ENCODE assay signal across 27 cellular contexts in the genomic region with DNA sequence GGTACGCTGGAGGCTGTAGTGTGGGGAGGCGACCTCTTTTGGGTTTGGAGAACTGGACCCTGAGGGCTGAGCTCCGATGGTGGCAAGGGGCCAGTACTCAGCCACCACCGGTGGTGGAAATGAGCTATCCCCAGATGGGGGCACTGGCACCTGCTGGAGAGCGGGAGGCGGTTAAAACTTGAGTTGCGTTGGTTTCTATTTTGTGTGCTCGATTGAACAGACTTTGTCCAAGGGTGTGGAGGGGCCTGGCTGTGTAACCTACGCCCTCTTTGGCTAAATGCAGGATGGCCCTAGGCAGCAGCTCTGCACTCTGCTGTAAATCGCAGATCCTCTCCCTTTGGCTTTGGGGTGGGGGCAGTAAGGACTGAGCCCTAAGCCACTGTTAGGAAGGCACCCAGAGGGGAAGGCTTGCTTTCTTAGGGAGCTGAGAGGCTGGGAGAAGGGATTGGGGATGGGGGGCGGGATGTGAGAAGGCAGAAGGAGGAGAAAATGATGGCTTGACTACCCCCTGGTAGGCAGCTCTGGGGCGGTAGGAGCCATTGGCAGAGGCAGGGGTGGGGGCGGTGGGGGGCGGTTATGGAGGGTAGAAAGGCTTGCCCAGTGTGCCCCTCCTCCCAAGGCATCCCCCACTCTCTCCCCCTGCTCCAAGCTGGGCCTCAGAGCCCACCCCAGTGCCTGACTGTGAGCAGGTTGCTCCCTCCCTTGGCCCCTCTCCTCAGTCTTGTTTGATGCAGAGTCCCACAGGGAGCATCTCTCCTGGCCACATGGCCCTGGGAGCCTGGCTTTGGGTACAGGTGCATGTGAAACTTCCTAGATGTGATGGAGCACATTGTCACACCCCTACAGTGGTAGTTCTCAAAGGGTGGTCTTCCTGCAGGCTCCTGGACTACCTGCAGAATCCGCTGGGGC. TPM values are rescaled to one million over a fixed set of nuclear protein-coding genes. Genes with fewer than 3 reads are reported as not detected.
DNase-seq lines count a peak whose midpoint lies in the region; TF ChIP-seq lines count a peak whose summit lies in the region.
"Had no signal": no experiment of that assay in that cellular context is flagged by ENCODE, and none has a peak within 500 bp of the region (broad histone marks: within the 10 kb centered on the region; RNA-seq: fewer than 3 reads in every experiment).

No MANE protein-coding gene starts in this region.

- POLR2A ChIA-PET in activated CD4-positive, alpha-beta memory T cell treated with anti-CD3 and anti-CD28 coated beads, Interleukin-2, amount 10 ng/mL, durations not matched to agents 7 days and 5 days (lab: Charles Lee), result no interaction called here

- no peak overlapping the region for H3K27ac Mint-ChIP-seq in activated naive CD8-positive, alpha-beta T cell
- no peak overlapping the region for H3K27ac Mint-ChIP-seq in activated naive CD8-positive, alpha-beta T cell treated with anti-CD3 and anti-CD28 coated beads for 36 hours
- no peak overlapping the region for H3K27ac Mint-ChIP-seq in nephron progenitor cell
- no peak overlapping the region for H3K27ac Mint-ChIP-seq in activated CD4-positive, alpha-beta memory T cell treated with anti-CD3 and anti-CD28 coated beads, Interleukin-2, amount 10 ng/mL, durations not matched to agents 7 days and 5 days
- H3K27ac Mint-ChIP-seq: activated naive CD4-positive, alpha-beta T cell treated with anti-CD3 and anti-CD28 coated beads, Interleukin-2, amount 50 U/mL, for 24 hours; CD4-positive, CD25-positive, alpha-beta regulatory T cell; IgD-negative memory B cell; natural killer cell; stimulated activated naive B cell treated with anti-CD40 and anti-IgM and Interleukin-4, amounts not matched to agents 10 μg/mL and 1 μg/mL and 100 μg/mL, for 72 hours had no signal

- H3K4me3 Mint-ChIP-seq in activated naive CD8-positive, alpha-beta T cell, result peak overlapping the region; percentile 57
- H3K4me3 Mint-ChIP-seq in activated naive CD8-positive, alpha-beta T cell treated with anti-CD3 and anti-CD28 coated beads for 36 hours, result no peak overlapping the region
- H3K4me3 Mint-ChIP-seq in nephron progenitor cell, result peak overlapping the region; percentile 72
- no peak overlapping the region for H3K4me3 Mint-ChIP-seq in activated CD4-positive, alpha-beta memory T cell treated with anti-CD3 and anti-CD28 coated beads, Interleukin-2, amount 10 ng/mL, durations not matched to agents 7 days and 5 days
- H3K4me3 Mint-ChIP-seq: activated naive CD4-positive, alpha-beta T cell treated with anti-CD3 and anti-CD28 coated beads, Interleukin-2, amount 50 U/mL, for 24 hours; CD4-positive, CD25-positive, alpha-beta regulatory T cell; IgD-negative memory B cell; natural killer cell had no signal

- H3K9me3 ChIP-seq in ectodermal cell (ENCODE audit: control insufficient read depth, low read length), result no peaks in the 10 kb centered on the region
- H3K9me3 ChIP-seq in testis, result no peaks in the 10 kb centered on the region
- H3K9me3 ChIP-seq in MG63, result no peaks in the 10 kb centered on the region

- H3K9me3 Mint-ChIP-seq in activated naive CD8-positive, alpha-beta T cell (ENCODE audit: low read depth), result no peaks in the 10 kb centered on the region
- no peaks in the 10 kb centered on the region for H3K9me3 Mint-ChIP-seq in activated naive CD8-positive, alpha-beta T cell treated with anti-CD3 and anti-CD28 coated beads for 36 hours
- H3K9me3 Mint-ChIP-seq in nephron progenitor cell, result peaks cover 4% of the 10 kb centered on the region
- no peaks in the 10 kb centered on the region for H3K9me3 Mint-ChIP-seq in activated CD4-positive, alpha-beta memory T cell treated with anti-CD3 and anti-CD28 coated beads, Interleukin-2, amount 10 ng/mL, durations not matched to agents 7 days and 5 days
- H3K9me3 Mint-ChIP-seq: activated naive CD4-positive, alpha-beta T cell treated with anti-CD3 and anti-CD28 coated beads, Interleukin-2, amount 50 U/mL, for 24 hours; IgD-negative memory B cell; natural killer cell had no signal

- H3K4me1 ChIP-seq in ectodermal cell (ENCODE audit: control insufficient read depth, insufficient read depth, low read length) (peaks cover 12% of the 10 kb centered on the region), testis (peaks cover 19% of the 10 kb centered on the region)

- TF ChIP-seq CTCF in nephron progenitor cell (IDR thresholded peaks at IDR 0.05), result no peak
- TF ChIP-seq CTCF in testis (IDR thresholded peaks at IDR 0.05), result no peak

- TF ChIP-seq POLR2A in testis (IDR thresholded peaks at IDR 0.05), result no peak

- peaks cover 21% of the 10 kb centered on the region for H3K4me1 Mint-ChIP-seq in activated naive CD8-positive, alpha-beta T cell (ENCODE audit: low read depth)
- peaks cover 17% of the 10 kb centered on the region for H3K4me1 Mint-ChIP-seq in activated naive CD8-positive, alpha-beta T cell treated with anti-CD3 and anti-CD28 coated beads for 36 hours
- peaks cover 23% of the 10 kb centered on the region for H3K4me1 Mint-ChIP-seq in nephron progenitor cell
- peaks cover 20% of the 10 kb centered on the region for H3K4me1 Mint-ChIP-seq in activated CD4-positive, alpha-beta memory T cell treated with anti-CD3 and anti-CD28 coated beads, Interleukin-2, amount 10 ng/mL, durations not matched to agents 7 days and 5 days

- no peak for DNase-seq in activated naive CD8-positive, alpha-beta T cell treated with anti-CD3 and anti-CD28 coated beads for 36 hours
- DNase-seq in nephron progenitor cell (no peak), testis (no peak), MG63 (no peak), kidney glomerular epithelial cell (lab: John Stamatoyannopoulos, UW) (no peak)
- no peak for DNase-seq in activated CD4-positive, alpha-beta memory T cell treated with anti-CD3 and anti-CD28 coated beads, Interleukin-2, amount 10 ng/mL, durations not matched to agents 7 days and 5 days
- DNase-seq: ACHN; activated CD4-positive, alpha-beta T cell treated with anti-CD3 and anti-CD28 coated beads for 4 hours; activated CD8-positive, alpha-beta memory T cell treated with anti-CD3 and anti-CD28 coated beads, Interleukin-2, amount 50 U/mL, for 48 hours; CD4-positive, CD25-positive, alpha-beta regulatory T cell; dermis blood vessel endothelial cell; GOT3; islet precursor cell; MM.1S; natural killer cell; NCI-H1694; RPMI8226; stimulated activated CD4-positive, alpha-beta T cell treated with anti-CD3 and anti-CD28 coated beads, Interleukin-15, amount 100 ng/mL, for 24 hours; stimulated activated naive B cell treated with anti-CD40 and anti-IgM and Interleukin-4, amounts not matched to agents 10 μg/mL and 1 μg/mL and 100 μg/mL, for 72 hours had no signal

- WGBS in ectodermal cell, 2 experiments, result 35 to 36% methylated on average over 15 of the region's 15 CpGs
- 16 to 25% methylated on average over 9 to 15 of the region's 15 CpGs for WGBS in testis, 2 donors

- H3K36me3 ChIP-seq in ectodermal cell (ENCODE audit: control insufficient read depth, insufficient read depth, low read length) (no peaks in the 10 kb centered on the region), testis (ENCODE audit: low read depth, missing control alignments) (no peaks in the 10 kb centered on the region), MG63 (no peaks in the 10 kb centered on the region)
- H3K36me3 ChIP-seq: tibial nerve had no signal

- intact Hi-C loops in testis (cut with DNase I; ENCODE audit: low total_unique reads), result no loop called here

- H3K27ac ChIP-seq in ectodermal cell (ENCODE audit: insufficient read depth, low read depth, low read length, poor library complexity, severe bottlenecking) (no peak overlapping the region), testis (no peak overlapping the region)
- H3K27ac ChIP-seq: tibial nerve had no signal

- H3K27me3 ChIP-seq in ectodermal cell (ENCODE audit: control insufficient read depth, insufficient read depth, low read length, poor library complexity, severe bottlenecking) (peaks cover 60% of the 10 kb centered on the region), testis (peaks cover 3% of the 10 kb centered on the region), MG63 (peaks cover 49% of the 10 kb centered on the region)

- no peaks in the 10 kb centered on the region for H3K36me3 Mint-ChIP-seq in activated naive CD8-positive, alpha-beta T cell
- no peaks in the 10 kb centered on the region for H3K36me3 Mint-ChIP-seq in activated naive CD8-positive, alpha-beta T cell treated with anti-CD3 and anti-CD28 coated beads for 36 hours
- H3K36me3 Mint-ChIP-seq in nephron progenitor cell (ENCODE audit: low read depth), result peaks cover 25% of the 10 kb centered on the region
- H3K36me3 Mint-ChIP-seq in activated CD4-positive, alpha-beta memory T cell treated with anti-CD3 and anti-CD28 coated beads, Interleukin-2, amount 10 ng/mL, durations not matched to agents 7 days and 5 days (ENCODE audit: low read depth), result peaks cover 3% of the 10 kb centered on the region
- H3K36me3 Mint-ChIP-seq: CD4-positive, CD25-positive, alpha-beta regulatory T cell; natural killer cell had no signal

- peak overlapping the region; percentile 27 for H3K4me3 ChIP-seq in ectodermal cell (ENCODE audit: insufficient read depth, low read depth, low read length)
- no peak overlapping the region for H3K4me3 ChIP-seq in testis
- H3K4me3 ChIP-seq in MG63, result no peak overlapping the region
- H3K4me3 ChIP-seq: tibial nerve had no signal

- peaks cover 35% of the 10 kb centered on the region for H3K27me3 Mint-ChIP-seq in activated naive CD8-positive, alpha-beta T cell
- peaks cover 74% of the 10 kb centered on the region for H3K27me3 Mint-ChIP-seq in activated naive CD8-positive, alpha-beta T cell treated with anti-CD3 and anti-CD28 coated beads for 36 hours
- H3K27me3 Mint-ChIP-seq in nephron progenitor cell (ENCODE audit: low read depth, poor library complexity), result peaks cover 87% of the 10 kb centered on the region
- peaks cover 51% of the 10 kb centered on the region for H3K27me3 Mint-ChIP-seq in activated CD4-positive, alpha-beta memory T cell treated with anti-CD3 and anti-CD28 coated beads, Interleukin-2, amount 10 ng/mL, durations not matched to agents 7 days and 5 days

- CTCF ChIA-PET in activated CD4-positive, alpha-beta memory T cell treated with anti-CD3 and anti-CD28 coated beads, Interleukin-2, amount 10 ng/mL, durations not matched to agents 7 days and 5 days (lab: Charles Lee), result no interaction called here

RNA-seq across cellular contexts. Expression of gene VSTM2B, which starts 5.0 kb away (rescaled TPM):
- not detected for total RNA-seq in activated naive CD8-positive, alpha-beta T cell treated with anti-CD3 and anti-CD28 coated beads for 36 hours
- 1.2 TPM for polyA plus RNA-seq in ectodermal cell (2013, experiment 1 of 4)
- 1.0 TPM for polyA plus RNA-seq in ectodermal cell (2013, experiment 2 of 4)
- 2.2 TPM for polyA plus RNA-seq in ectodermal cell (2013, experiment 3 of 4)
- polyA plus RNA-seq in ectodermal cell (2013, experiment 4 of 4), result 1.5 TPM
- under 1 TPM in 1 of 2 donors, not detected in 1; 0.62 TPM for total RNA-seq in testis
- 0.50 TPM for polyA plus RNA-seq in testis (ENCODE audit: insufficient read depth, low read depth, low replicate concordance)
- total RNA-seq in MG63 (2014; rRNA removed; shearing (Covaris generic); ENCODE audit: low replicate concordance), result not detected in 2 replicates
- total RNA-seq in activated CD4-positive, alpha-beta memory T cell treated with anti-CD3 and anti-CD28 coated beads, Interleukin-2, amount 10 ng/mL, durations not matched to agents 7 days and 5 days, result not detected
- total RNA-seq: CD4-positive, CD25-positive, alpha-beta regulatory T cell; dermis blood vessel endothelial cell; glomerular endothelial cell; lung microvascular endothelial cell; natural killer cell; tibial nerve had no signal
- polyA plus RNA-seq: CD4-positive, CD25-positive, alpha-beta regulatory T cell; esophagus; IgD-negative memory B cell had no signal

Comparison
In these comparisons a context has a peak if more than half of its experiments do, and no peak if none do; other contexts are left out.
1. H3K4me3 Mint-ChIP-seq: peak in activated naive CD8-positive, alpha-beta T cell (single experiment) and nephron progenitor cell (single experiment); none in activated naive CD8-positive, alpha-beta T cell treated with anti-CD3 and anti-CD28 coated beads for 36 hours (single experiment) and activated CD4-positive, alpha-beta memory T cell treated with anti-CD3 and anti-CD28 coated beads, Interleukin-2, amount 10 ng/mL, durations not matched to agents 7 days and 5 days (single experiment).